ENCODE assay signal across 9 cellular contexts in the genomic region with DNA sequence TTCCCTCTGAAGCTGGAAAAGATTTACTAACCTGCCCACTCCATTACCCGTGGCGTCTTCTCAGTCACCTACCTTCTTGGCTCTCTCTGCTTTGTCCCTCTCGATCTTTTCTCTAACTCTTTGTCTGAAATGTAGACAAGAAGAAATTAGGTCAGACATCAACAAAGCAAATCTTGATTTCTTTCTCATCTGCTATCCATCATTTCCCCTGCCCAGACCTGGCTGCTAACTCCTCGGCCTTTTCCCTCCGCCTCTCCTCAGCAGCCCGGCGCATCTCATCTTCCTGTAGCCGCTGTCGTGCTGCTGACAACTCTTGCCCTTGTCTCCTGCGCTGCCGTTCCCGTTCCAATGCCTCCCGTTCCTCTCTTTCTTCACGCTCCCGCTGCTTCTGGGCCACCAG. TPM values are rescaled to one million over a fixed set of nuclear protein-coding genes. Genes with fewer than 3 reads are reported as not detected.
DNase-seq lines count a peak whose midpoint lies in the region; ATAC-seq and TF ChIP-seq lines count a peak whose summit lies in the region.
"Had no signal": no experiment of that assay in that cellular context is flagged by ENCODE, and none has a peak within 500 bp of the region (broad histone marks: within the 10 kb centered on the region; RNA-seq: fewer than 3 reads in every experiment).

No MANE protein-coding gene starts in this region.

- CTCF ChIA-PET in PC-9 (lab: Charles Lee) = no interaction called here

- no peak overlapping the region for H2BK120ac ChIP-seq in trophoblast cell (ENCODE audit: insufficient read depth, low read length, poor library complexity)

- peak overlapping the region; percentile 94 for H3K4me3 Mint-ChIP-seq in endothelial cell (ENCODE audit: unreplicated experiment)

- H3K79me2 ChIP-seq in PC-9 (ENCODE audit: low read depth) (peaks cover 48% of the 10 kb centered on the region), trophoblast cell (ENCODE audit: control insufficient read depth, insufficient read depth, low read length, poor library complexity) (peaks cover 6% of the 10 kb centered on the region)

- H2BK5ac ChIP-seq in trophoblast cell (ENCODE audit: low read depth, low read length, poor library complexity) = no peak overlapping the region

- H3K23ac ChIP-seq in trophoblast cell (ENCODE audit: low read length) = no peak overlapping the region

- H4K12ac ChIP-seq in trophoblast cell (ENCODE audit: low read depth, low read length) = no peak overlapping the region

- H3K27ac Mint-ChIP-seq in endothelial cell (ENCODE audit: unreplicated experiment) = peak overlapping the region; percentile 92

- H3K36me3 Mint-ChIP-seq in endothelial cell (ENCODE audit: low read depth, unreplicated experiment) = peaks cover 26% of the 10 kb centered on the region

- H4K20me1 ChIP-seq in PC-9 (ENCODE audit: insufficient read depth) = 0 out of 2 replicates have a peak, but pooled peaks cover 5% of the 10 kb centered on the region

- H3K14ac ChIP-seq in trophoblast cell (ENCODE audit: low read length) = no peak overlapping the region

- peaks cover 68% of the 10 kb centered on the region for H3F3A ChIP-seq in PC-9 (ENCODE audit: insufficient read depth, low read depth)

- H4K8ac ChIP-seq in trophoblast cell (ENCODE audit: low read depth, low read length) = no peak overlapping the region

- TF ChIP-seq CTCF in GM12864 (IDR thresholded peaks at IDR 0.05; ENCODE audit: low read depth, low read length, missing control alignments) (no peak), PC-9 (conservative IDR thresholded peaks at IDR 0.05) (no peak), endothelial cell (IDR thresholded peaks at IDR 0.05; ENCODE audit: unreplicated experiment) (no peak)

- no peaks in the 10 kb centered on the region for H3K9me2 ChIP-seq in PC-9 (ENCODE audit: insufficient read depth)

- H3K27me3 Mint-ChIP-seq in endothelial cell (ENCODE audit: unreplicated experiment) = peaks cover 6% of the 10 kb centered on the region

- H3K9ac ChIP-seq in trophoblast cell (ENCODE audit: low read length) = no peak overlapping the region

- DNase-seq in GM12864 (ENCODE audit: low read depth) (no peak), PC-9 (no peak), endothelial cell (ENCODE audit: low spot score) (no peak), trophoblast cell (no peak), NCI-H446 treated with DMSO at 0.1 percent for 48 hours (lab: John Stamatoyannopoulos, UW) (no peak)
- DNase-seq: erythroblast had no signal

- H3K36me3 ChIP-seq in PC-9 (ENCODE audit: low read depth) (peaks cover 26% of the 10 kb centered on the region; the same call in 1 of the 2 replicates), trophoblast cell (ENCODE audit: control insufficient read depth in 1 of 2, insufficient read depth in 2 of 2, low read length in 2 of 2) (peaks cover 19 to 21% of the 10 kb centered on the region in 2 experiments)

- no CpG with 5 or more reads among the region's 15 CpGs for WGBS in trophoblast cell (ENCODE audit: extremely low coverage, insufficient coverage, insufficient read length)

- POLR2A ChIA-PET in PC-9 (lab: Charles Lee; ENCODE audit: unreplicated experiment) = interaction anchor here (1.0 kb wide), 1 partner anchor 87 kb away, joined by 3 read pairs; a partner anchor contains a TSS

- no peak overlapping the region for H2AFZ ChIP-seq in PC-9
- no peak overlapping the region for H2AFZ ChIP-seq in trophoblast cell (ENCODE audit: insufficient read depth, low read length, poor library complexity)

- H3K9me3 ChIP-seq in PC-9 (ENCODE audit: insufficient read depth, low read depth) (no peaks in the 10 kb centered on the region), trophoblast cell (ENCODE audit: insufficient read depth, low read depth, low read length) (peaks cover 3% of the 10 kb centered on the region)

- peaks cover 6% of the 10 kb centered on the region for H3K79me1 ChIP-seq in trophoblast cell (ENCODE audit: low read length)

- no TSS peak for BruUV-seq in PC-9 (replicated peaks; lab: Mats Ljungman, UMichigan)

- no peak overlapping the region for H2BK12ac ChIP-seq in trophoblast cell (ENCODE audit: low read length)

- peak overlapping the region; percentile 79; the same call in 1 of the 2 replicates for H3K4me3 ChIP-seq in GM12864 (ENCODE audit: low read depth, low read length)
- H3K4me3 ChIP-seq in PC-9 = peak overlapping the region; percentile 76
- no peak overlapping the region for H3K4me3 ChIP-seq in trophoblast cell (ENCODE audit: low read depth, low read length)

- no peak overlapping the region for H2AK5ac ChIP-seq in trophoblast cell (ENCODE audit: low read length)

- H3K27me3 ChIP-seq in PC-9 (ENCODE audit: insufficient read depth, low read depth) = no peaks in the 10 kb centered on the region
- H3K27me3 ChIP-seq in trophoblast cell (ENCODE audit: insufficient read depth, low read length) = no peaks in the 10 kb centered on the region

- H3K4me1 Mint-ChIP-seq in endothelial cell (ENCODE audit: unreplicated experiment) = peaks cover 12% of the 10 kb centered on the region

- H3K4me2 ChIP-seq in PC-9 (peak overlapping the region; percentile 81), trophoblast cell (ENCODE audit: low read length) (peak overlapping the region; percentile 92)

- intact Hi-C loops in PC-9 (cut with micrococcal nuclease; ENCODE audit: unreplicated experiment) = loop anchor here (2.0 to 10.0 kb wide), 3 partner anchors 17 to 110 kb away; a partner anchor contains a TSS

- H3K18ac ChIP-seq in trophoblast cell (ENCODE audit: low read length) = no peak overlapping the region

- H4K91ac ChIP-seq in trophoblast cell (ENCODE audit: low read depth, low read length) = no peak overlapping the region

- H3K9me3 Mint-ChIP-seq in endothelial cell (ENCODE audit: unreplicated experiment) = no peaks in the 10 kb centered on the region

- ATAC-seq in HG02870 (IDR thresholded peaks at IDR 0.05; ENCODE audit: unreplicated experiment) (no peak), GM18907 (IDR thresholded peaks at IDR 0.05; ENCODE audit: unreplicated experiment) (no peak), HG03520 (IDR thresholded peaks at IDR 0.05; ENCODE audit: unreplicated experiment) (no peak)

- H3K4ac ChIP-seq in trophoblast cell (ENCODE audit: low read depth, low read length) = no peak overlapping the region

- H3K4me1 ChIP-seq in PC-9 (replicated peaks; ENCODE audit: insufficient read depth) = peaks cover 41% of the 10 kb centered on the region
- peaks cover 3 to 8% of the 10 kb centered on the region in 2 experiments for H3K4me1 ChIP-seq in trophoblast cell (ENCODE audit: control insufficient read depth in 1 of 2, insufficient read depth in 2 of 2, low read length in 2 of 2)

- peak overlapping the region; percentile 37; the same call in 1 of the 2 replicates for H3K27ac ChIP-seq in PC-9
- H3K27ac ChIP-seq in trophoblast cell (ENCODE audit: low read depth, low read length) = no peak overlapping the region

RNA-seq across cellular contexts. Expression of a gene that starts 1.2 kb away (rescaled TPM):
- total RNA-seq in PC-9 (2021) = 143 and 150 TPM in 2 replicates
- total RNA-seq in endothelial cell (ENCODE audit: unreplicated experiment) = 137 TPM
- polyA plus RNA-seq in trophoblast cell (2013) = 122 and 123 TPM in 2 replicates

RNA-seq across cellular contexts. Expression of a gene that starts 5.6 kb away (rescaled TPM):
- total RNA-seq in PC-9 (2021) (13.2 and 16.1 TPM in 2 replicates), endothelial cell (ENCODE audit: unreplicated experiment) (11.2 TPM)
- 4.3 and 4.5 TPM in 2 replicates for polyA plus RNA-seq in trophoblast cell (2013)

RNA-seq across cellular contexts. Expression of a gene that starts 6.2 kb away (rescaled TPM):
- total RNA-seq in PC-9 (2021) = 16.1 and 25.4 TPM in 2 replicates
- 4.7 TPM for total RNA-seq in endothelial cell (ENCODE audit: unreplicated experiment)
- polyA plus RNA-seq in trophoblast cell (2013) = 6.3 and 6.9 TPM in 2 replicates

RNA-seq across cellular contexts. Expression of a gene that starts 11.6 kb away (rescaled TPM):
- total RNA-seq in PC-9 (2021) (1.0 and 1.3 TPM in 2 replicates), endothelial cell (ENCODE audit: unreplicated experiment) (0.44 TPM)
- polyA plus RNA-seq in trophoblast cell (2013) = 0.03 and 0.05 TPM in 2 replicates

RNA-seq across cellular contexts. Expression of a gene that starts 12.6 kb away (rescaled TPM):
- total RNA-seq in PC-9 (2021) = 19.2 and 51.9 TPM in 2 replicates
- total RNA-seq in endothelial cell (ENCODE audit: unreplicated experiment) = 8.7 TPM
- 15.7 and 17.7 TPM in 2 replicates for polyA plus RNA-seq in trophoblast cell (2013)
